In genomic region chr3:140724856-140725812, GRCh38 we compare ENCODE assay signal across 19 cellular contexts. TPM values are rescaled to one million over a fixed set of nuclear protein-coding genes. Genes with fewer than 3 reads are reported as not detected.
DNase-seq lines count a peak whose midpoint lies in the region; ATAC-seq and TF ChIP-seq lines count a peak whose summit lies in the region.
"Had no signal": no experiment of that assay in that cellular context is flagged by ENCODE, and none has a peak within 500 bp of the region (broad histone marks: within the 10 kb centered on the region; RNA-seq: fewer than 3 reads in every experiment).

No MANE protein-coding gene starts in this region.

- H3K4me3 ChIP-seq in BE2C (ENCODE audit: low read depth, low read length), result no peak overlapping the region
- H3K4me3 ChIP-seq in colonic mucosa, result no peak overlapping the region
- H3K4me3 ChIP-seq: esophagus muscularis mucosa had no signal

- no peaks in the 10 kb centered on the region for H3K4me1 ChIP-seq in BE2C
- H3K4me1 ChIP-seq in colonic mucosa, result no peaks in the 10 kb centered on the region
- H3K4me1 ChIP-seq: esophagus muscularis mucosa had no signal

- H3K9me3 ChIP-seq in BE2C, result no peaks in the 10 kb centered on the region
- no peaks in the 10 kb centered on the region for H3K9me3 ChIP-seq in colonic mucosa
- H3K9me3 ChIP-seq: esophagus muscularis mucosa had no signal

- no peak overlapping the region for H3K9ac ChIP-seq in colonic mucosa (ENCODE audit: low read depth in 2 of 2, low read length in 2 of 2)

- ATAC-seq in GM19324 (IDR thresholded peaks at IDR 0.05; ENCODE audit: low FRiP score, unreplicated experiment) (peak; percentile 58), HG02642 (IDR thresholded peaks at IDR 0.05; ENCODE audit: poor library complexity, unreplicated experiment) (peak; percentile 87), HG03432 (IDR thresholded peaks at IDR 0.05; ENCODE audit: unreplicated experiment) (peak; percentile 83)

- no peak overlapping the region for H3K27ac ChIP-seq in colonic mucosa
- H3K27ac ChIP-seq: esophagus muscularis mucosa had no signal

- peaks cover 7% of the 10 kb centered on the region; the same call in 1 of the 2 replicates for H3K27me3 ChIP-seq in BE2C
- no peaks in the 10 kb centered on the region for H3K27me3 ChIP-seq in colonic mucosa
- H3K27me3 ChIP-seq: esophagus muscularis mucosa had no signal

- H3K36me3 ChIP-seq in BE2C, result no peaks in the 10 kb centered on the region
- H3K36me3 ChIP-seq in colonic mucosa, result no peaks in the 10 kb centered on the region
- H3K36me3 ChIP-seq: esophagus muscularis mucosa had no signal

- TF ChIP-seq CTCF in BE2C (IDR thresholded peaks at IDR 0.05; ENCODE audit: low read depth, low read length) (no peak), colonic mucosa (IDR thresholded peaks at IDR 0.05) (no peak)

- peak; percentile 28 for DNase-seq in DMS53 treated with DMSO at 0.1 percent for 48 hours (lab: John Stamatoyannopoulos, UW; ENCODE audit: unreplicated experiment)
- no peak for DNase-seq in NCI-H2196 treated with DMSO at 0.1 percent for 48 hours (lab: John Stamatoyannopoulos, UW; ENCODE audit: unreplicated experiment)
- DNase-seq in posterior cingulate gyrus, result no peak
- DNase-seq in BE2C, result no peak
- no peak for DNase-seq in colonic mucosa
- DNase-seq: GOT3; immature natural killer cell; Karpas-422; naive B cell; NCI-H446 treated with DMSO at 0.1 percent for 48 hours; stimulated activated CD8-positive, alpha-beta memory T cell treated with anti-CD3 and anti-CD28 coated beads, Interleukin-4, amount 100 ng/mL, for 48 hours had no signal

- intact Hi-C loops in posterior cingulate gyrus (cut with DNase I), result no loop called here
- intact Hi-C loops in colonic mucosa (cut with DNase I), result no loop called here

RNA-seq across cellular contexts. Expression of gene TRIM42, which starts 47.3 kb away (rescaled TPM):
- polyA plus RNA-seq in BE2C (2012; ENCODE audit: insufficient read depth, insufficient read length, low read depth), result not detected
- total RNA-seq in colonic mucosa, result not detected
- total RNA-seq: bronchial epithelial cell, Daoy, esophagus muscularis mucosa, skeletal muscle tissue had no signal
- polyA plus RNA-seq: AG04450, immature natural killer cell had no signal
